Comparison of ENCODE assay signal across 9 cellular contexts in the genomic region with DNA sequence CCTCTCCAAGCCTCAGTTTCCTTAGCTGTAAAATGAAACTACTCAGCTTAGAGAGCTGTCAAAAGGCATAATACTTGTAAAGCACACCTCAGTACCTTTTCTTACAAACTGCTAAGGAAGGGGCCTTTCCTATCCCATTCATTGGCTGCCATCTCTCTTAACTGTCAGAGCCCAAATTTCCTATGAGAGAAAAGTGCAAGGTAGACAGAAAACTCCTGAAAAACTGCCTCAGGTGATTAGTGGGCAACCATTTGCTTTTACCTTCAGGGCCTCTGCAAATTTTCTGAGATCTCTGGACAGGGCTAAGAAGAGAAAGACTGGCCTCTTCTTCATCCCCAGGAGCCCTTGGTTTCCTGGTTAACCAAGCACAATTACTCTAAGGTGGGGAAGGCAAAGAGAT.
"Had no signal": no experiment of that assay in that cellular context is flagged by ENCODE, and none has a peak within 500 bp of the region (broad histone marks: within the 10 kb centered on the region; RNA-seq: fewer than 3 reads in every experiment).

No MANE protein-coding gene starts in this region.

- H2AFZ ChIP-seq: GM23338 had no signal

- H3K27me3 Mint-ChIP-seq: IgD-negative memory B cell had no signal

- H3K9me3 ChIP-seq: HAP-1 had no signal

- DNase-seq: H7, HFFc6, KBM-7 had no signal

- H3K4me3 Mint-ChIP-seq: GM23338, HFFc6, IgD-negative memory B cell had no signal

- ATAC-seq: GM23338, HCT116 had no signal

- H3K27ac Mint-ChIP-seq: GM23338, HFFc6, IgD-negative memory B cell had no signal

- H3K9ac ChIP-seq: KMS-11 had no signal

- H3K9me3 Mint-ChIP-seq: GM23338, IgD-negative memory B cell had no signal

- H3K36me3 ChIP-seq: HAP-1 had no signal

- H3K4me3 ChIP-seq: GM23338, HAP-1 had no signal

- H3K27ac ChIP-seq: HL-60, KMS-11 had no signal

- H3K4me2 ChIP-seq: GM23338, KMS-11 had no signal
